Comparison of ENCODE assay signal across 2 cellular contexts in the genomic region with DNA sequence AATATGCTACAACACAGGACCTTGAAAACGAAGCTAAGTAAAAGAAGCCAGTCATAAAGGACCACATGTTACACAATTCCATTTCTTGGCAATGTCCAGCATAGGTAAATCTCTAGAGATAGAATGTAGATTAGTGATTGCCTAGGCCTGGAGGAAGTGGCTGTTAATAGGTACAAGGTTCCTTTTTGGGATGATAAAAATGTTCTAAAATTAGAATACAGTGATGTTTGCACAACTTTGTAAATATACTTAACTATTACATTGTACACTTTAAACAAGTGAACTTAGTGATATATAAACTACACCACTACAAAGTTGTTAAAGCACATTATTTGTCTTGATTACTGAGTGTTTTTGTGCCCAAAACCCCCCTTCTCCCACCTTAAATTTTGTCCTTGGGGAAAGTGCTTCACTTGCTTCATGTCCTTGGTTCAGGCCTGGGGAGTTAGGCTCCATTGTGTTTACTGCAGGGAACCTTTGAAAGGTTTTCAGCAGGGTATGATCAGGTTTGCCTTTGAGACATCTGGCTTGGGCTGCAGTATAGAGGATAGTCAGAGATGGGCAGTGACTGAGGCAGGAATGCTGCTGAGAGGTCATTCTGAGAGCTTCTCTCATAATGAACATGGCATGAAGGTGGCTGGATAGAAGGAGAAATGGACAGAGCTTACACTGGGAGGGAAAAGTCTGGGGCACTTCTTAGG.
TF ChIP-seq lines count a peak whose summit lies in the region.

No MANE protein-coding gene starts in this region.

TF ChIP-seq in K562, 482 proteins besides CTCF, POLR2A, EP300 and RAD21:
- TF ChIP-seq, protein P1, sequence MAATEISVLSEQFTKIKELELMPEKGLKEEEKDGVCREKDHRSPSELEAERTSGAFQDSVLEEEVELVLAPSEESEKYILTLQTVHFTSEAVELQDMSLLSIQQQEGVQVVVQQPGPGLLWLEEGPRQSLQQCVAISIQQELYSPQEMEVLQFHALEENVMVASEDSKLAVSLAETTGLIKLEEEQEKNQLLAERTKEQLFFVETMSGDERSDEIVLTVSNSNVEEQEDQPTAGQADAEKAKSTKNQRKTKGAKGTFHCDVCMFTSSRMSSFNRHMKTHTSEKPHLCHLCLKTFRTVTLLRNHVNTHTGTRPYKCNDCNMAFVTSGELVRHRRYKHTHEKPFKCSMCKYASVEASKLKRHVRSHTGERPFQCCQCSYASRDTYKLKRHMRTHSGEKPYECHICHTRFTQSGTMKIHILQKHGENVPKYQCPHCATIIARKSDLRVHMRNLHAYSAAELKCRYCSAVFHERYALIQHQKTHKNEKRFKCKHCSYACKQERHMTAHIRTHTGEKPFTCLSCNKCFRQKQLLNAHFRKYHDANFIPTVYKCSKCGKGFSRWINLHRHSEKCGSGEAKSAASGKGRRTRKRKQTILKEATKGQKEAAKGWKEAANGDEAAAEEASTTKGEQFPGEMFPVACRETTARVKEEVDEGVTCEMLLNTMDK (IDR thresholded peaks at IDR 0.05; ENCODE audit: borderline replicate concordance, insufficient read depth, low read depth, low read length, poor library complexity, severe bottlenecking) = no peak
- TF ChIP-seq, protein P2, sequence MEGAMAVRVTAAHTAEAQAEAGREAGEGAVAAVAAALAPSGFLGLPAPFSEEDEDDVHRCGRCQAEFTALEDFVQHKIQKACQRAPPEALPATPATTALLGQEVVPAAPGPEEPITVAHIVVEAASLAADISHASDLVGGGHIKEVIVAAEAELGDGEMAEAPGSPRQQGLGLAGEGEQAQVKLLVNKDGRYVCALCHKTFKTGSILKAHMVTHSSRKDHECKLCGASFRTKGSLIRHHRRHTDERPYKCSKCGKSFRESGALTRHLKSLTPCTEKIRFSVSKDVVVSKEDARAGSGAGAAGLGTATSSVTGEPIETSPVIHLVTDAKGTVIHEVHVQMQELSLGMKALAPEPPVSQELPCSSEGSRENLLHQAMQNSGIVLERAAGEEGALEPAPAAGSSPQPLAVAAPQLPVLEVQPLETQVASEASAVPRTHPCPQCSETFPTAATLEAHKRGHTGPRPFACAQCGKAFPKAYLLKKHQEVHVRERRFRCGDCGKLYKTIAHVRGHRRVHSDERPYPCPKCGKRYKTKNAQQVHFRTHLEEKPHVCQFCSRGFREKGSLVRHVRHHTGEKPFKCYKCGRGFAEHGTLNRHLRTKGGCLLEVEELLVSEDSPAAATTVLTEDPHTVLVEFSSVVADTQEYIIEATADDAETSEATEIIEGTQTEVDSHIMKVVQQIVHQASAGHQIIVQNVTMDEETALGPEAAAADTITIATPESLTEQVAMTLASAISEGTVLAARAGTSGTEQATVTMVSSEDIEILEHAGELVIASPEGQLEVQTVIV (CRISPR knock-in tag; IDR thresholded peaks at IDR 0.05; ENCODE audit: borderline replicate concordance) = no peak
- TF ChIP-seq ZNF347 (CRISPR knock-in tag; IDR thresholded peaks at IDR 0.05; ENCODE audit: low read depth) (no peak), GABPB1 (CRISPR knock-in tag; IDR thresholded peaks at IDR 0.05) (no peak), SRSF3 (IDR thresholded peaks at IDR 0.05; ENCODE audit: insufficient read depth, low read length) (no peak), HMG20B (CRISPR knock-in tag; IDR thresholded peaks at IDR 0.05) (no peak), YBX1 (IDR thresholded peaks at IDR 0.05) (no peak), ZNF316 (IDR thresholded peaks at IDR 0.05) (no peak), NELFE (IDR thresholded peaks at IDR 0.05; ENCODE audit: insufficient read depth, insufficient read length) (no peak), MEF2D (tag; conservative IDR thresholded peaks at IDR 0.05; ENCODE audit: low read depth) (no peak), ZNF146 (CRISPR knock-in tag; IDR thresholded peaks at IDR 0.05; ENCODE audit: unreplicated experiment) (no peak), PCBP2 (IDR thresholded peaks at IDR 0.05; ENCODE audit: low read depth, low read length, poor library complexity, severe bottlenecking) (no peak), MXI1 (IDR thresholded peaks at IDR 0.05; ENCODE audit: low read depth, low read length) (no peak)
- TF ChIP-seq, protein P3, sequence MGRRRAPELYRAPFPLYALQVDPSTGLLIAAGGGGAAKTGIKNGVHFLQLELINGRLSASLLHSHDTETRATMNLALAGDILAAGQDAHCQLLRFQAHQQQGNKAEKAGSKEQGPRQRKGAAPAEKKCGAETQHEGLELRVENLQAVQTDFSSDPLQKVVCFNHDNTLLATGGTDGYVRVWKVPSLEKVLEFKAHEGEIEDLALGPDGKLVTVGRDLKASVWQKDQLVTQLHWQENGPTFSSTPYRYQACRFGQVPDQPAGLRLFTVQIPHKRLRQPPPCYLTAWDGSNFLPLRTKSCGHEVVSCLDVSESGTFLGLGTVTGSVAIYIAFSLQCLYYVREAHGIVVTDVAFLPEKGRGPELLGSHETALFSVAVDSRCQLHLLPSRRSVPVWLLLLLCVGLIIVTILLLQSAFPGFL (CRISPR knock-in tag; IDR thresholded peaks at IDR 0.05) = no peak
- TF ChIP-seq, protein P4, sequence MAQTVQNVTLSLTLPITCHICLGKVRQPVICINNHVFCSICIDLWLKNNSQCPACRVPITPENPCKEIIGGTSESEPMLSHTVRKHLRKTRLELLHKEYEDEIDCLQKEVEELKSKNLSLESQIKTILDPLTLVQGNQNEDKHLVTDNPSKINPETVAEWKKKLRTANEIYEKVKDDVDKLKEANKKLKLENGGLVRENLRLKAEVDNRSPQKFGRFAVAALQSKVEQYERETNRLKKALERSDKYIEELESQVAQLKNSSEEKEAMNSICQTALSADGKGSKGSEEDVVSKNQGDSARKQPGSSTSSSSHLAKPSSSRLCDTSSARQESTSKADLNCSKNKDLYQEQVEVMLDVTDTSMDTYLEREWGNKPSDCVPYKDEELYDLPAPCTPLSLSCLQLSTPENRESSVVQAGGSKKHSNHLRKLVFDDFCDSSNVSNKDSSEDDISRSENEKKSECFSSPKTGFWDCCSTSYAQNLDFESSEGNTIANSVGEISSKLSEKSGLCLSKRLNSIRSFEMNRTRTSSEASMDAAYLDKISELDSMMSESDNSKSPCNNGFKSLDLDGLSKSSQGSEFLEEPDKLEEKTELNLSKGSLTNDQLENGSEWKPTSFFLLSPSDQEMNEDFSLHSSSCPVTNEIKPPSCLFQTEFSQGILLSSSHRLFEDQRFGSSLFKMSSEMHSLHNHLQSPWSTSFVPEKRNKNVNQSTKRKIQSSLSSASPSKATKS (CRISPR knock-in tag; IDR thresholded peaks at IDR 0.05) = no peak
TF ChIP-seq in K562: peak in this region for 0.

TF ChIP-seq in liver, 16 proteins besides CTCF, POLR2A, EP300 and RAD21 (continued from another document):
- TF ChIP-seq, protein P5, sequence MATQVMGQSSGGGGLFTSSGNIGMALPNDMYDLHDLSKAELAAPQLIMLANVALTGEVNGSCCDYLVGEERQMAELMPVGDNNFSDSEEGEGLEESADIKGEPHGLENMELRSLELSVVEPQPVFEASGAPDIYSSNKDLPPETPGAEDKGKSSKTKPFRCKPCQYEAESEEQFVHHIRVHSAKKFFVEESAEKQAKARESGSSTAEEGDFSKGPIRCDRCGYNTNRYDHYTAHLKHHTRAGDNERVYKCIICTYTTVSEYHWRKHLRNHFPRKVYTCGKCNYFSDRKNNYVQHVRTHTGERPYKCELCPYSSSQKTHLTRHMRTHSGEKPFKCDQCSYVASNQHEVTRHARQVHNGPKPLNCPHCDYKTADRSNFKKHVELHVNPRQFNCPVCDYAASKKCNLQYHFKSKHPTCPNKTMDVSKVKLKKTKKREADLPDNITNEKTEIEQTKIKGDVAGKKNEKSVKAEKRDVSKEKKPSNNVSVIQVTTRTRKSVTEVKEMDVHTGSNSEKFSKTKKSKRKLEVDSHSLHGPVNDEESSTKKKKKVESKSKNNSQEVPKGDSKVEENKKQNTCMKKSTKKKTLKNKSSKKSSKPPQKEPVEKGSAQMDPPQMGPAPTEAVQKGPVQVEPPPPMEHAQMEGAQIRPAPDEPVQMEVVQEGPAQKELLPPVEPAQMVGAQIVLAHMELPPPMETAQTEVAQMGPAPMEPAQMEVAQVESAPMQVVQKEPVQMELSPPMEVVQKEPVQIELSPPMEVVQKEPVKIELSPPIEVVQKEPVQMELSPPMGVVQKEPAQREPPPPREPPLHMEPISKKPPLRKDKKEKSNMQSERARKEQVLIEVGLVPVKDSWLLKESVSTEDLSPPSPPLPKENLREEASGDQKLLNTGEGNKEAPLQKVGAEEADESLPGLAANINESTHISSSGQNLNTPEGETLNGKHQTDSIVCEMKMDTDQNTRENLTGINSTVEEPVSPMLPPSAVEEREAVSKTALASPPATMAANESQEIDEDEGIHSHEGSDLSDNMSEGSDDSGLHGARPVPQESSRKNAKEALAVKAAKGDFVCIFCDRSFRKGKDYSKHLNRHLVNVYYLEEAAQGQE (IDR thresholded peaks at IDR 0.05) = peak; percentile 14
- peak; percentile 75 to 79 for TF ChIP-seq HNF4A (conservative IDR thresholded peaks at IDR 0.05)
- TF ChIP-seq FOXA2 (IDR thresholded peaks at IDR 0.05) = peak; percentile 63
- TF ChIP-seq RXRA (IDR thresholded peaks at IDR 0.05) = peak in 1 of 2 donors; percentile 49
- TF ChIP-seq SP1 (IDR thresholded peaks at IDR 0.05) = peak; percentile 80
- TF ChIP-seq, protein P6, sequence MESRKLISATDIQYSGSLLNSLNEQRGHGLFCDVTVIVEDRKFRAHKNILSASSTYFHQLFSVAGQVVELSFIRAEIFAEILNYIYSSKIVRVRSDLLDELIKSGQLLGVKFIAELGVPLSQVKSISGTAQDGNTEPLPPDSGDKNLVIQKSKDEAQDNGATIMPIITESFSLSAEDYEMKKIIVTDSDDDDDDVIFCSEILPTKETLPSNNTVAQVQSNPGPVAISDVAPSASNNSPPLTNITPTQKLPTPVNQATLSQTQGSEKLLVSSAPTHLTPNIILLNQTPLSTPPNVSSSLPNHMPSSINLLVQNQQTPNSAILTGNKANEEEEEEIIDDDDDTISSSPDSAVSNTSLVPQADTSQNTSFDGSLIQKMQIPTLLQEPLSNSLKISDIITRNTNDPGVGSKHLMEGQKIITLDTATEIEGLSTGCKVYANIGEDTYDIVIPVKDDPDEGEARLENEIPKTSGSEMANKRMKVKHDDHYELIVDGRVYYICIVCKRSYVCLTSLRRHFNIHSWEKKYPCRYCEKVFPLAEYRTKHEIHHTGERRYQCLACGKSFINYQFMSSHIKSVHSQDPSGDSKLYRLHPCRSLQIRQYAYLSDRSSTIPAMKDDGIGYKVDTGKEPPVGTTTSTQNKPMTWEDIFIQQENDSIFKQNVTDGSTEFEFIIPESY (IDR thresholded peaks at IDR 0.05) = peak; percentile 27
- no peak for TF ChIP-seq TAF1 (conservative IDR thresholded peaks at IDR 0.05)
